1 cellular context compared by ENCODE assay signal in the genomic region with DNA sequence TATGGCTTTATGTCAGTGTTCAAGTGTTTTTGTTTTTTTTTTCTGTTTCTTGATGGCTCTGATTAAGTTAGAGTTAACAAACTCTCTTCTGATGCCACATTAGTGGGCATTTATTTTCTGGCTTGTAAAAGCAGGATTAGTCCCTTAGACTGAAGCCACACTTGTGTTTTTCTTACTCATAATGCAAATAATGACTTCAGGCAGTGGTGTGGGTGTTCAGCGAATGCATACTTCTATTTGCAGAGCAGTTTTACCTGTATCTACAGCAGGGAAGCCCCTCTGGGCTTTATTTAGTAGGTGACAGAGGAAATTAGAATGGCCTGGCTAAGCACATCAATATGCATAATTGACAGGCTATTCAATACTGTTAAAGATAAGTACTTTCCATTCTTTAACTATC.
A peak's percentile ranks its signal among the peaks of the same experiment; 100 is the strongest.
TF ChIP-seq lines count a peak whose summit lies in the region.

No MANE protein-coding gene starts in this region.

TF ChIP-seq in HEK293, 187 proteins besides CTCF, POLR2A, EP300 and RAD21 (continued from another document):
- TF ChIP-seq, protein P1, sequence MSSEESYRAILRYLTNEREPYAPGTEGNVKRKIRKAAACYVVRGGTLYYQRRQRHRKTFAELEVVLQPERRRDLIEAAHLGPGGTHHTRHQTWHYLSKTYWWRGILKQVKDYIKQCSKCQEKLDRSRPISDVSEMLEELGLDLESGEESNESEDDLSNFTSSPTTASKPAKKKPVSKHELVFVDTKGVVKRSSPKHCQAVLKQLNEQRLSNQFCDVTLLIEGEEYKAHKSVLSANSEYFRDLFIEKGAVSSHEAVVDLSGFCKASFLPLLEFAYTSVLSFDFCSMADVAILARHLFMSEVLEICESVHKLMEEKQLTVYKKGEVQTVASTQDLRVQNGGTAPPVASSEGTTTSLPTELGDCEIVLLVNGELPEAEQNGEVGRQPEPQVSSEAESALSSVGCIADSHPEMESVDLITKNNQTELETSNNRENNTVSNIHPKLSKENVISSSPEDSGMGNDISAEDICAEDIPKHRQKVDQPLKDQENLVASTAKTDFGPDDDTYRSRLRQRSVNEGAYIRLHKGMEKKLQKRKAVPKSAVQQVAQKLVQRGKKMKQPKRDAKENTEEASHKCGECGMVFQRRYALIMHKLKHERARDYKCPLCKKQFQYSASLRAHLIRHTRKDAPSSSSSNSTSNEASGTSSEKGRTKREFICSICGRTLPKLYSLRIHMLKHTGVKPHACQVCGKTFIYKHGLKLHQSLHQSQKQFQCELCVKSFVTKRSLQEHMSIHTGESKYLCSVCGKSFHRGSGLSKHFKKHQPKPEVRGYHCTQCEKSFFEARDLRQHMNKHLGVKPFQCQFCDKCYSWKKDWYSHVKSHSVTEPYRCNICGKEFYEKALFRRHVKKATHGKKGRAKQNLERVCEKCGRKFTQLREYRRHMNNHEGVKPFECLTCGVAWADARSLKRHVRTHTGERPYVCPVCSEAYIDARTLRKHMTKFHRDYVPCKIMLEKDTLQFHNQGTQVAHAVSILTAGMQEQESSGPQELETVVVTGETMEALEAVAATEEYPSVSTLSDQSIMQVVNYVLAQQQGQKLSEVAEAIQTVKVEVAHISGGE (tag by site-specific recombination; conservative IDR thresholded peaks at IDR 0.05; ENCODE audit: low read depth): no peak
- TF ChIP-seq ZNF37A (tag by site-specific recombination; IDR thresholded peaks at IDR 0.05): no peak
- peak; percentile 72; the same call in 1 of the 2 replicates for TF ChIP-seq ZEB2 (tag by site-specific recombination; IDR thresholded peaks at IDR 0.05)
- peak; percentile 72 for TF ChIP-seq ZSCAN23 (tag by site-specific recombination; IDR thresholded peaks at IDR 0.05)
- TF ChIP-seq, protein P2, sequence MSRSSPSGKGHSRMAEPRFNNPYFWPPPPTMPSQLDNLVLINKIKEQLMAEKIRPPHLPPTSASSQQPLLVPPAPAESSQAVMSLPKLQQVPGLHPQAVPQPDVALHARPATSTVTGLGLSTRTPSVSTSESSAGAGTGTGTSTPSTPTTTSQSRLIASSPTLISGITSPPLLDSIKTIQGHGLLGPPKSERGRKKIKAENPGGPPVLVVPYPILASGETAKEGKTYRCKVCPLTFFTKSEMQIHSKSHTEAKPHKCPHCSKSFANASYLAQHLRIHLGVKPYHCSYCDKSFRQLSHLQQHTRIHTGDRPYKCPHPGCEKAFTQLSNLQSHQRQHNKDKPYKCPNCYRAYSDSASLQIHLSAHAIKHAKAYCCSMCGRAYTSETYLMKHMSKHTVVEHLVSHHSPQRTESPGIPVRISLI (tag by site-specific recombination; IDR thresholded peaks at IDR 0.05): no peak
- peak; percentile 59; the same call in 1 of the 2 replicates for TF ChIP-seq ZNF600 (tag by site-specific recombination; IDR thresholded peaks at IDR 0.05)
- TF ChIP-seq ZFP37 (tag by site-specific recombination; IDR thresholded peaks at IDR 0.05): no peak
- no peak for TF ChIP-seq REPIN1 (tag by site-specific recombination; IDR thresholded peaks at IDR 0.05; ENCODE audit: low read depth)
- TF ChIP-seq, protein P3, sequence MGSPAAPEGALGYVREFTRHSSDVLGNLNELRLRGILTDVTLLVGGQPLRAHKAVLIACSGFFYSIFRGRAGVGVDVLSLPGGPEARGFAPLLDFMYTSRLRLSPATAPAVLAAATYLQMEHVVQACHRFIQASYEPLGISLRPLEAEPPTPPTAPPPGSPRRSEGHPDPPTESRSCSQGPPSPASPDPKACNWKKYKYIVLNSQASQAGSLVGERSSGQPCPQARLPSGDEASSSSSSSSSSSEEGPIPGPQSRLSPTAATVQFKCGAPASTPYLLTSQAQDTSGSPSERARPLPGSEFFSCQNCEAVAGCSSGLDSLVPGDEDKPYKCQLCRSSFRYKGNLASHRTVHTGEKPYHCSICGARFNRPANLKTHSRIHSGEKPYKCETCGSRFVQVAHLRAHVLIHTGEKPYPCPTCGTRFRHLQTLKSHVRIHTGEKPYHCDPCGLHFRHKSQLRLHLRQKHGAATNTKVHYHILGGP (tag by site-specific recombination; IDR thresholded peaks at IDR 0.05): peak; percentile 14; the same call in 1 of the 2 replicates
- TF ChIP-seq FEZF1 (tag by site-specific recombination; IDR thresholded peaks at IDR 0.05): peak; percentile 96
- no peak for TF ChIP-seq ZNF426 (tag by site-specific recombination; IDR thresholded peaks at IDR 0.05)
- TF ChIP-seq, protein P4, sequence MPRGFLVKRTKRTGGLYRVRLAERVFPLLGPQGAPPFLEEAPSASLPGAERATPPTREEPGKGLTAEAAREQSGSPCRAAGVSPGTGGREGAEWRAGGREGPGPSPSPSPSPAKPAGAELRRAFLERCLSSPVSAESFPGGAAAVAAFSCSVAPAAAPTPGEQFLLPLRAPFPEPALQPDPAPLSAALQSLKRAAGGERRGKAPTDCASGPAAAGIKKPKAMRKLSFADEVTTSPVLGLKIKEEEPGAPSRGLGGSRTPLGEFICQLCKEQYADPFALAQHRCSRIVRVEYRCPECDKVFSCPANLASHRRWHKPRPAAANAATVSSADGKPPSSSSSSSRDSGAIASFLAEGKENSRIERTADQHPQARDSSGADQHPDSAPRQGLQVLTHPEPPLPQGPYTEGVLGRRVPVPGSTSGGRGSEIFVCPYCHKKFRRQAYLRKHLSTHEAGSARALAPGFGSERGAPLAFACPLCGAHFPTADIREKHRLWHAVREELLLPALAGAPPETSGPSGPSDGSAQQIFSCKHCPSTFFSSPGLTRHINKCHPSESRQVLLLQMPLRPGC (tag by site-specific recombination; IDR thresholded peaks at IDR 0.05): peak; percentile 94
- 0 out of 2 replicates have a peak, but pooled peaks have one; percentile 45 for TF ChIP-seq ZFP69B (tag by site-specific recombination; IDR thresholded peaks at IDR 0.05)
- peak; percentile 84; the same call in 1 of the 2 replicates for TF ChIP-seq OVOL3 (tag by site-specific recombination; IDR thresholded peaks at IDR 0.05)
- TF ChIP-seq, protein P5, sequence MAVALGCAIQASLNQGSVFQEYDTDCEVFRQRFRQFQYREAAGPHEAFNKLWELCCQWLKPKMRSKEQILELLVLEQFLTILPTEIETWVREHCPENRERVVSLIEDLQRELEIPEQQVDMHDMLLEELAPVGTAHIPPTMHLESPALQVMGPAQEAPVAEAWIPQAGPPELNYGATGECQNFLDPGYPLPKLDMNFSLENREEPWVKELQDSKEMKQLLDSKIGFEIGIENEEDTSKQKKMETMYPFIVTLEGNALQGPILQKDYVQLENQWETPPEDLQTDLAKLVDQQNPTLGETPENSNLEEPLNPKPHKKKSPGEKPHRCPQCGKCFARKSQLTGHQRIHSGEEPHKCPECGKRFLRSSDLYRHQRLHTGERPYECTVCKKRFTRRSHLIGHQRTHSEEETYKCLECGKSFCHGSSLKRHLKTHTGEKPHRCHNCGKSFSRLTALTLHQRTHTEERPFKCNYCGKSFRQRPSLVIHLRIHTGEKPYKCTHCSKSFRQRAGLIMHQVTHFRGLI (tag by site-specific recombination; IDR thresholded peaks at IDR 0.05): peak; percentile 35; the same call in 1 of the 2 replicates
- TF ChIP-seq SP2 (tag by site-specific recombination; IDR thresholded peaks at IDR 0.05): no peak
- no peak for TF ChIP-seq ZNF626 (tag by site-specific recombination; IDR thresholded peaks at IDR 0.05)
- TF ChIP-seq ZNF2 (tag by site-specific recombination; IDR thresholded peaks at IDR 0.05): peak; percentile 64; the same call in 1 of the 2 replicates
